Comparison of ENCODE assay signal across 20 cellular contexts in genomic region chr10:62459072-62459471, GRCh38.
DNase-seq lines count a peak whose midpoint lies in the region; ATAC-seq and TF ChIP-seq lines count a peak whose summit lies in the region.
"Had no signal": no experiment of that assay in that cellular context is flagged by ENCODE, and none has a peak within 500 bp of the region (broad histone marks: within the 10 kb centered on the region; RNA-seq: fewer than 3 reads in every experiment).

No MANE protein-coding gene starts in this region.

- POLR2A ChIA-PET in activated CD4-positive, alpha-beta memory T cell treated with anti-CD3 and anti-CD28 coated beads for 36 hours (lab: Charles Lee), result no interaction called here

- H3K4me3 ChIP-seq in choroid plexus epithelial cell (ENCODE audit: low read depth, low read length), result no peak overlapping the region
- H3K4me3 ChIP-seq: coronary artery, skin epidermis, stomach had no signal

- DNase-seq in AG08395 (ENCODE audit: low spot score), result peak; percentile 77
- peak; percentile 48 for DNase-seq in HFFc6
- peak; percentile 24 for DNase-seq in choroid plexus epithelial cell (ENCODE audit: low read depth)
- peak; percentile 43 for DNase-seq in left kidney (ENCODE audit: low read depth, low spot score)
- DNase-seq in activated CD4-positive, alpha-beta memory T cell treated with anti-CD3 and anti-CD28 coated beads for 36 hours, result no peak
- no peak for DNase-seq in cerebellar cortex (ENCODE audit: low spot score)
- DNase-seq: activated CD8-positive, alpha-beta memory T cell treated with anti-CD3 and anti-CD28 coated beads, Interleukin-2, amount 50 U/mL, for 4 hours; H9; NCI-H187; NCI-H524; stomach; T-helper 1 cell had no signal

- H3K36me3 Mint-ChIP-seq in HFFc6 (ENCODE audit: low read depth), result no peaks in the 10 kb centered on the region
- no peaks in the 10 kb centered on the region for H3K36me3 Mint-ChIP-seq in activated CD4-positive, alpha-beta memory T cell treated with anti-CD3 and anti-CD28 coated beads for 36 hours
- H3K36me3 Mint-ChIP-seq: activated naive CD4-positive, alpha-beta T cell treated with anti-CD3 and anti-CD28 coated beads, Interleukin-2, amount 50 U/mL, for 72 hours; memory B cell had no signal

- H3K27me3 Mint-ChIP-seq in HFFc6 (ENCODE audit: insufficient read depth), result no peaks in the 10 kb centered on the region
- no peaks in the 10 kb centered on the region for H3K27me3 Mint-ChIP-seq in activated CD4-positive, alpha-beta memory T cell treated with anti-CD3 and anti-CD28 coated beads for 36 hours
- H3K27me3 Mint-ChIP-seq: memory B cell had no signal

- peaks cover 44% of the 10 kb centered on the region for H3K4me1 Mint-ChIP-seq in HFFc6 (ENCODE audit: low read depth)
- H3K4me1 Mint-ChIP-seq in activated CD4-positive, alpha-beta memory T cell treated with anti-CD3 and anti-CD28 coated beads for 36 hours (ENCODE audit: low read depth), result peaks cover 6% of the 10 kb centered on the region

- ATAC-seq in HG03378 (IDR thresholded peaks at IDR 0.05; ENCODE audit: unreplicated experiment) (no peak), HG02870 (IDR thresholded peaks at IDR 0.05; ENCODE audit: unreplicated experiment) (no peak)
- ATAC-seq: activated naive CD4-positive, alpha-beta T cell treated with anti-CD3 and anti-CD28 coated beads, Interleukin-2, amount 50 U/mL, for 72 hours; esophagus mucosa; Panc1 had no signal

- H3K27ac Mint-ChIP-seq in HFFc6, result peak overlapping the region; percentile 53
- H3K27ac Mint-ChIP-seq in activated CD4-positive, alpha-beta memory T cell treated with anti-CD3 and anti-CD28 coated beads for 36 hours, result no peak overlapping the region
- H3K27ac Mint-ChIP-seq: activated naive CD4-positive, alpha-beta T cell treated with anti-CD3 and anti-CD28 coated beads, Interleukin-2, amount 50 U/mL, for 72 hours; H9; memory B cell had no signal

- intact Hi-C loops in activated CD4-positive, alpha-beta memory T cell treated with anti-CD3 and anti-CD28 coated beads for 36 hours (cut with micrococcal nuclease), result no loop called here

- no peaks in the 10 kb centered on the region for H3K9me3 Mint-ChIP-seq in HFFc6
- H3K9me3 Mint-ChIP-seq in activated CD4-positive, alpha-beta memory T cell treated with anti-CD3 and anti-CD28 coated beads for 36 hours, result no peaks in the 10 kb centered on the region
- H3K9me3 Mint-ChIP-seq: activated naive CD4-positive, alpha-beta T cell treated with anti-CD3 and anti-CD28 coated beads, Interleukin-2, amount 50 U/mL, for 72 hours; H9 had no signal

- peak overlapping the region; percentile 2; the same call in 1 of the 2 replicates for H3K4me3 Mint-ChIP-seq in HFFc6
- H3K4me3 Mint-ChIP-seq in activated CD4-positive, alpha-beta memory T cell treated with anti-CD3 and anti-CD28 coated beads for 36 hours, result no peak overlapping the region
- H3K4me3 Mint-ChIP-seq: H9, memory B cell had no signal

- TF ChIP-seq CTCF in HFFc6 (IDR thresholded peaks at IDR 0.05) (no peak), choroid plexus epithelial cell (conservative IDR thresholded peaks at IDR 0.05; ENCODE audit: low read depth, low read length) (no peak)

- CTCF ChIA-PET in activated CD4-positive, alpha-beta memory T cell treated with anti-CD3 and anti-CD28 coated beads for 36 hours (lab: Charles Lee), result no interaction called here

Comparison
In these comparisons a context has a peak if more than half of its experiments do, and no peak if none do; other contexts are left out.
1. DNase-seq: peak in AG08395 (single experiment), HFFc6 (single experiment), choroid plexus epithelial cell (single experiment) and left kidney (single experiment); none in activated CD4-positive, alpha-beta memory T cell treated with anti-CD3 and anti-CD28 coated beads for 36 hours (single experiment) and cerebellar cortex (single experiment).